In the genomic region with DNA sequence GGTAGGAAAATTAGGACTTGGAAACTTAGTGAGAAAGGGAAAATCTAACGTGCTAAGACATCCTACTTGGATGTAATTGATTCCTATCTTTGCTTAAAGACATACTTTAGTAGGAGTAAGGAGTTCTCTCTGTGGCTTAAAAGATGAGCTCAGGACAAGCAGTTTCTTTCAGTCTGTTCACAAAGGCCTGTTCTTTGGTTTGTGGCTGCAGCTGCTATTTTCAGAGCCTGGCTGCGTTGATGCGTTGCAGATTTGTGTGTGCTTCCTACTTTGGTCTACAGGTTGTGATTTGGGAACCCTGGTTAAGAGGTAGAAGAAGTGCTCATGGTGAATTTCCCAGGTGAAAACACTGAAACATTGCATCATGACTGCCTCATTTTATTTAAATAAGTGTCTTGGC, we compare ENCODE assay signal across 8 cellular contexts. TPM values are rescaled to one million over a fixed set of nuclear protein-coding genes. Genes with fewer than 3 reads are reported as not detected.
DNase-seq lines count a peak whose midpoint lies in the region; ATAC-seq lines count a peak whose summit lies in the region.
"Not testable (repeated sequence)": the region's sequence is repeated elsewhere in the genome, so short reads cannot be mapped to it uniquely, and the experiment has no call there.

No MANE protein-coding gene starts in this region.

- not testable (repeated sequence) for H3K36me3 Mint-ChIP-seq in CD4-positive, alpha-beta memory T cell
- H3K36me3 Mint-ChIP-seq in activated T-helper 17 cell treated with anti-CD3 and anti-CD28 coated beads, Interleukin-2, amount 50 U/mL, for 72 hours (ENCODE audit: low read depth): peaks cover 16% of the 10 kb centered on the region

- peak; percentile 41 for ATAC-seq in GM18520 (IDR thresholded peaks at IDR 0.05; ENCODE audit: unreplicated experiment)
- ATAC-seq in GM19452 (IDR thresholded peaks at IDR 0.05; ENCODE audit: unreplicated experiment): peak; percentile 60
- ATAC-seq in GM21786 (IDR thresholded peaks at IDR 0.05; ENCODE audit: unreplicated experiment): peak; percentile 68
- peak; percentile 61 for ATAC-seq in HG03025 (IDR thresholded peaks at IDR 0.05; ENCODE audit: low FRiP score, unreplicated experiment)
- ATAC-seq in HG03521 (IDR thresholded peaks at IDR 0.05; ENCODE audit: unreplicated experiment): peak; percentile 36
- not testable (repeated sequence) for ATAC-seq in activated T-helper 17 cell treated with anti-CD3 and anti-CD28 coated beads, Interleukin-2, amount 50 U/mL, for 72 hours (replicated peaks)

- H3K4me1 Mint-ChIP-seq in CD4-positive, alpha-beta memory T cell: peaks cover 8 to 14% (median 9%) of the 10 kb centered on the region in 4 donors
- H3K4me1 Mint-ChIP-seq in activated T-helper 17 cell treated with anti-CD3 and anti-CD28 coated beads, Interleukin-2, amount 50 U/mL, for 72 hours: not testable (repeated sequence)

- H3K27me3 Mint-ChIP-seq in CD4-positive, alpha-beta memory T cell; activated T-helper 17 cell treated with anti-CD3 and anti-CD28 coated beads, Interleukin-2, amount 50 U/mL, for 72 hours: not testable (repeated sequence)

- H3K36me3 ChIP-seq in CD4-positive, alpha-beta memory T cell (ENCODE audit: insufficient read depth, low read length): not testable (repeated sequence)

- not testable (repeated sequence) for H3K4me1 ChIP-seq in CD4-positive, alpha-beta memory T cell (ENCODE audit: insufficient read depth, low read length)

- not testable (repeated sequence) for H3K9me3 ChIP-seq in CD4-positive, alpha-beta memory T cell (ENCODE audit: control insufficient read depth in 1 of 2, low read length in 2 of 2)

- intact Hi-C loops in CD4-positive, alpha-beta memory T cell (cut with micrococcal nuclease): not testable (repeated sequence)

- peak overlapping the region in 5 of 8 donors; percentile 1 to 40 (median 18) for H3K4me3 Mint-ChIP-seq in CD4-positive, alpha-beta memory T cell
- not testable (repeated sequence) for H3K4me3 Mint-ChIP-seq in activated T-helper 17 cell treated with anti-CD3 and anti-CD28 coated beads, Interleukin-2, amount 50 U/mL, for 72 hours

- CTCF ChIA-PET in CD4-positive, alpha-beta memory T cell (lab: Charles Lee; ENCODE audit: partially characterized antibody): not testable (repeated sequence)

- H3K27me3 ChIP-seq in CD4-positive, alpha-beta memory T cell (ENCODE audit: insufficient read depth, low read length): not testable (repeated sequence)

- H3K27ac ChIP-seq in CD4-positive, alpha-beta memory T cell (ENCODE audit: low read depth, low read length): not testable (repeated sequence)

- POLR2A ChIA-PET in CD4-positive, alpha-beta memory T cell (lab: Charles Lee; ENCODE audit: partially characterized antibody): not testable (repeated sequence)

- H3K9me3 Mint-ChIP-seq in CD4-positive, alpha-beta memory T cell; activated T-helper 17 cell treated with anti-CD3 and anti-CD28 coated beads, Interleukin-2, amount 50 U/mL, for 72 hours: not testable (repeated sequence)

- not testable (repeated sequence) for DNase-seq in CD4-positive, alpha-beta memory T cell
- peak; percentile 61 for DNase-seq in pons (ENCODE audit: low spot score)

- H3K27ac Mint-ChIP-seq in CD4-positive, alpha-beta memory T cell: peak overlapping the region; percentile 19 to 68 (median 43)
- peak overlapping the region; percentile 38 for H3K27ac Mint-ChIP-seq in activated T-helper 17 cell treated with anti-CD3 and anti-CD28 coated beads, Interleukin-2, amount 50 U/mL, for 72 hours

- not testable (repeated sequence) for H3K4me3 ChIP-seq in CD4-positive, alpha-beta memory T cell (ENCODE audit: low read length in 2 of 2)

RNA-seq across cellular contexts. Expression of a gene that starts 24.5 kb away (rescaled TPM):
- total RNA-seq in CD4-positive, alpha-beta memory T cell: 10 to 100 TPM; 64.3 to 67.7 TPM
- 10 to 100 TPM in 1 of 2 donors, 1 to 10 TPM in 1; 2.4 to 15.9 TPM for polyA plus RNA-seq in CD4-positive, alpha-beta memory T cell
- total RNA-seq in activated T-helper 17 cell treated with anti-CD3 and anti-CD28 coated beads, Interleukin-2, amount 50 U/mL, for 72 hours: 10 to 100 TPM; 42.5 to 43.9 TPM

RNA-seq across cellular contexts. Expression of a gene that starts 30.4 kb away (rescaled TPM):
- total RNA-seq in CD4-positive, alpha-beta memory T cell: 10 to 100 TPM; 16.4 to 16.6 TPM
- 10 to 100 TPM in 1 of 2 donors, 1 to 10 TPM in 1; 8.9 to 19.1 TPM for polyA plus RNA-seq in CD4-positive, alpha-beta memory T cell
- total RNA-seq in activated T-helper 17 cell treated with anti-CD3 and anti-CD28 coated beads, Interleukin-2, amount 50 U/mL, for 72 hours: 10 to 100 TPM; 21.2 to 30.3 TPM
